20 cellular contexts compared by ENCODE assay signal in genomic region chr12:4014858-4015224, GRCh38.
"Had no signal": no experiment of that assay in that cellular context is flagged by ENCODE, and none has a peak within 500 bp of the region (broad histone marks: within the 10 kb centered on the region; RNA-seq: fewer than 3 reads in every experiment).

No MANE protein-coding gene starts in this region.

- H3K27me3 ChIP-seq: cardiac muscle cell, foreskin keratinocyte, left lung, tibial artery, uterus had no signal

- DNase-seq: activated CD4-positive, alpha-beta T cell treated with anti-CD3 and anti-CD28 coated beads for 1 hour; activated CD4-positive, alpha-beta T cell treated with anti-CD3 and anti-CD28 coated beads, Interleukin-2, amount 50 U/mL, for 1 hour; activated CD8-positive, alpha-beta T cell treated with anti-CD3 and anti-CD28 coated beads, Interleukin-2, amount 10 ng/mL, durations not matched to agents 7 days and 5 days; activated gamma-delta T cell treated with Interleukin-2 at 50 U/mL for 16 hours; activated T-cell treated with anti-CD3 and anti-CD28 coated beads, Interleukin-2, amount 50 U/mL, for 1 hour; effector CD4-positive, alpha-beta T cell; foreskin keratinocyte; immature natural killer cell; kidney glomerular epithelial cell; occipital lobe; retina; stimulated activated CD4-positive, alpha-beta T cell treated with anti-CD3 and anti-CD28 coated beads, Interleukin-1b, Interleukin-23, amount 100 ng/mL, for 48 hours; substantia nigra; T-helper 9 cell; tibial artery; uterus had no signal

- H3K27ac ChIP-seq: cardiac muscle cell, foreskin keratinocyte, tibial artery, uterus had no signal

- FAIRE-seq: astrocyte had no signal

- H3K4me3 ChIP-seq: cardiac muscle cell, left lung, tibial artery, uterus had no signal

- H3K36me3 ChIP-seq: cardiac muscle cell, left lung, tibial artery, uterus had no signal

- H3K4me1 ChIP-seq: tibial artery, uterus had no signal

- H3K9me3 ChIP-seq: left lung, tibial artery, uterus had no signal

- ATAC-seq: activated CD8-positive, alpha-beta T cell treated with anti-CD3 and anti-CD28 coated beads, Interleukin-2, amount 10 ng/mL, durations not matched to agents 7 days and 5 days; foreskin keratinocyte; natural killer cell treated with Interleukin-12 subunit alpha and Interleukin-12 subunit beta and Interleukin-15 and Interleukin-18, amount 100 ng/mL, for 72 hours had no signal
